Comparison of ENCODE assay signal across 8 cellular contexts in the genomic region with DNA sequence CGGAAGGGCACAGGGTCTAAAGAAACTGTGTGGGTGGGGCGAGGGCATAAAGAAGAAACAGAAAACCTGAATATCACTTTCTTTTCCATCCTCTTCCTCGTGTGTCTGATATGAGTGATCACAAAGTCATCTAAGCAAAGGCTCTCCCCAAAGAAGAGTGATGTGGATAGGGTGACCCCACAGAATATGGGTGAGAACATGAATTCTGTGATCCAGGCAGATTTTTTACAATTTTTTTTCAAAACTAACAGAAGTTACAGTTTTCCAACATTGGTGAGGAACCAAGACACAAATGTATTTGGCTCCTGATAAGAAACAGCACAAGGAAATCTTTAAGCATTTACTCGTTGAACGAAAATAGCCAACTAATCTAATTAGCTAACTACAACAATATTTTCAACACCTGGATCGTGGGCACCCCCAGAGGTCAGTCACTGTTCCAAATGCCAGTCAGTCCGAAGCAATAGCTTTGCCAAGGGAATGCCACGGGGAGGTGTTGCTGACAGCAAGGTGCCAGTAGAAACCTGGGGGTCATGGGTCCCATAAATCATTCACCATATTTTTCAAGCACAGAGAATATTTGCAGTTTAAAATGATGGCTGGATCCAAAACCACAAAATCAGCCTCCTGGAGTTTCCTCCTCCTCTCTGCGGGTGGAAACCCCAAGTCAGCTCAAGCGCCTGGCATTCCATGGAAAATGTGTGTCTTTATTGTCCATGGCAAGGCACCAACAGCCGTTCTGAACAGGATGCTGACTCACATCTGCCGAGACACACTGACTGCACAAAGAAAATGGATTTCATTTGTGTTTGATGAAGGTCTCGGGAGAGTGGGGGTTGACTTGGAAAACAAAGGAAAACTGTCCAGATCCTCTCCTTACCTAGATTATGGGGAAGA. TPM values are rescaled to one million over a fixed set of nuclear protein-coding genes. Genes with fewer than 3 reads are reported as not detected.
DNase-seq lines count a peak whose midpoint lies in the region; ATAC-seq and TF ChIP-seq lines count a peak whose summit lies in the region.

No MANE protein-coding gene starts in this region.

- H3K36me3 Mint-ChIP-seq in WTC11 = peaks cover 10% of the 10 kb centered on the region

- POLR2A ChIA-PET in WTC11 (lab: Charles Lee) = no interaction called here

- no peak overlapping the region for H3K27ac Mint-ChIP-seq in WTC11

- H3K4me1 ChIP-seq in gastrocnemius medialis = peaks cover 69 to 71% of the 10 kb centered on the region in 2 donors

- no peak for TF ChIP-seq POLR2A in gastrocnemius medialis (IDR thresholded peaks at IDR 0.05)

- peak overlapping the region; percentile 82 to 89 (median 88) for H3K27ac ChIP-seq in gastrocnemius medialis

- no peaks in the 10 kb centered on the region for H3K27me3 ChIP-seq in gastrocnemius medialis

- H3K4me1 Mint-ChIP-seq in WTC11 = peaks cover 25% of the 10 kb centered on the region

- TF ChIP-seq CTCF in gastrocnemius medialis (IDR thresholded peaks at IDR 0.05 in 4 of 5, conservative IDR thresholded peaks at IDR 0.05 in 1 of 5) = no peak
- TF ChIP-seq CTCF in WTC11 (IDR thresholded peaks at IDR 0.05) = no peak

- H3K4me3 ChIP-seq in gastrocnemius medialis = peak overlapping the region in 1 of 4 donors; percentile 10

- H3K9me3 Mint-ChIP-seq in WTC11 = no peaks in the 10 kb centered on the region

- no peaks in the 10 kb centered on the region for H3K9me3 ChIP-seq in gastrocnemius medialis

- ATAC-seq in gastrocnemius medialis = peak; percentile 5 to 17
- no peak for ATAC-seq in WTC11

- peaks cover 40% of the 10 kb centered on the region for H3K27me3 Mint-ChIP-seq in WTC11 (ENCODE audit: low read depth)

- CTCF ChIA-PET in WTC11 (lab: Charles Lee) = no interaction called here

- in situ Hi-C loops in gastrocnemius medialis (cut with MboI; ENCODE audit: low sequenced_read_pairs in 4 of 4) = no loop called here

- DNase-seq in stimulated activated CD4-positive, alpha-beta T cell treated with anti-CD3 and anti-CD28 coated beads, Interleukin-4, amount 100 ng/mL, for 24 hours = peak; percentile 26
- DNase-seq in stimulated activated CD4-positive, alpha-beta T cell treated with anti-CD3 and anti-CD28 coated beads, Interleukin-1b, Interleukin-23, amount 100 ng/mL, for 48 hours = no peak
- DNase-seq in UCSD-AML1 (lab: John Stamatoyannopoulos, UW; ENCODE audit: unreplicated experiment) (peak; percentile 68), glomerular visceral epithelial cell (ENCODE audit: extremely low spot score) (peak; percentile 99), gastrocnemius medialis (peak in 1 of 2 donors; percentile 64), AML-193 (lab: John Stamatoyannopoulos, UW) (no peak), WTC11 (ENCODE audit: low spot score) (no peak), RPMI8226 (no peak)

- H3K4me3 Mint-ChIP-seq in WTC11 = no peak overlapping the region

- intact Hi-C loops in gastrocnemius medialis (cut with DNase I; ENCODE audit: low total_unique reads) = no loop called here

- peaks cover 0 to 10% of the 10 kb centered on the region in 2 donors for H3K36me3 ChIP-seq in gastrocnemius medialis

TF ChIP-seq in WTC11, 78 proteins besides CTCF, POLR2A, EP300 and RAD21:
- TF ChIP-seq, protein P1, sequence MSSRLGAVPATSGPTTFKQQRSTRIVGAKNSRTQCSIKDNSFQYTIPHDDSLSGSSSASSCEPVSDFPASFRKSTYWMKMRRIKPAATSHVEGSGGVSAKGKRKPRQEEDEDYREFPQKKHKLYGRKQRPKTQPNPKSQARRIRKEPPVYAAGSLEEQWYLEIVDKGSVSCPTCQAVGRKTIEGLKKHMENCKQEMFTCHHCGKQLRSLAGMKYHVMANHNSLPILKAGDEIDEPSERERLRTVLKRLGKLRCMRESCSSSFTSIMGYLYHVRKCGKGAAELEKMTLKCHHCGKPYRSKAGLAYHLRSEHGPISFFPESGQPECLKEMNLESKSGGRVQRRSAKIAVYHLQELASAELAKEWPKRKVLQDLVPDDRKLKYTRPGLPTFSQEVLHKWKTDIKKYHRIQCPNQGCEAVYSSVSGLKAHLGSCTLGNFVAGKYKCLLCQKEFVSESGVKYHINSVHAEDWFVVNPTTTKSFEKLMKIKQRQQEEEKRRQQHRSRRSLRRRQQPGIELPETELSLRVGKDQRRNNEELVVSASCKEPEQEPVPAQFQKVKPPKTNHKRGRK (CRISPR knock-in tag; IDR thresholded peaks at IDR 0.05; ENCODE audit: borderline replicate concordance) = no peak
- no peak for TF ChIP-seq TEAD4 (CRISPR knock-in tag; IDR thresholded peaks at IDR 0.05)
- no peak for TF ChIP-seq NFATC4 (CRISPR knock-in tag; IDR thresholded peaks at IDR 0.05)
- TF ChIP-seq NFE2L1 (CRISPR knock-in tag; IDR thresholded peaks at IDR 0.05) = no peak
- TF ChIP-seq AR (CRISPR knock-in tag; IDR thresholded peaks at IDR 0.05) = no peak
- TF ChIP-seq, protein P2, sequence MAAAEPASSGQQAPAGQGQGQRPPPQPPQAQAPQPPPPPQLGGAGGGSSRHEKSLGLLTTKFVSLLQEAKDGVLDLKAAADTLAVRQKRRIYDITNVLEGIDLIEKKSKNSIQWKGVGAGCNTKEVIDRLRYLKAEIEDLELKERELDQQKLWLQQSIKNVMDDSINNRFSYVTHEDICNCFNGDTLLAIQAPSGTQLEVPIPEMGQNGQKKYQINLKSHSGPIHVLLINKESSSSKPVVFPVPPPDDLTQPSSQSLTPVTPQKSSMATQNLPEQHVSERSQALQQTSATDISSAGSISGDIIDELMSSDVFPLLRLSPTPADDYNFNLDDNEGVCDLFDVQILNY (CRISPR knock-in tag; IDR thresholded peaks at IDR 0.05) = no peak
- TF ChIP-seq TCF7 (CRISPR knock-in tag; IDR thresholded peaks at IDR 0.05; ENCODE audit: low read depth) = no peak
- TF ChIP-seq, protein P3, sequence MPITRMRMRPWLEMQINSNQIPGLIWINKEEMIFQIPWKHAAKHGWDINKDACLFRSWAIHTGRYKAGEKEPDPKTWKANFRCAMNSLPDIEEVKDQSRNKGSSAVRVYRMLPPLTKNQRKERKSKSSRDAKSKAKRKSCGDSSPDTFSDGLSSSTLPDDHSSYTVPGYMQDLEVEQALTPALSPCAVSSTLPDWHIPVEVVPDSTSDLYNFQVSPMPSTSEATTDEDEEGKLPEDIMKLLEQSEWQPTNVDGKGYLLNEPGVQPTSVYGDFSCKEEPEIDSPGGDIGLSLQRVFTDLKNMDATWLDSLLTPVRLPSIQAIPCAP (CRISPR knock-in tag; IDR thresholded peaks at IDR 0.05) = no peak
- TF ChIP-seq RELA (CRISPR knock-in tag; IDR thresholded peaks at IDR 0.05; ENCODE audit: borderline replicate concordance) = no peak
- TF ChIP-seq, protein P4, sequence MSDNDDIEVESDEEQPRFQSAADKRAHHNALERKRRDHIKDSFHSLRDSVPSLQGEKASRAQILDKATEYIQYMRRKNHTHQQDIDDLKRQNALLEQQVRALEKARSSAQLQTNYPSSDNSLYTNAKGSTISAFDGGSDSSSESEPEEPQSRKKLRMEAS (CRISPR knock-in tag; IDR thresholded peaks at IDR 0.05) = no peak
- TF ChIP-seq FOXJ3 (CRISPR knock-in tag; IDR thresholded peaks at IDR 0.05; ENCODE audit: borderline replicate concordance) = no peak
- TF ChIP-seq ELF4 (CRISPR knock-in tag; IDR thresholded peaks at IDR 0.05; ENCODE audit: low read depth) = no peak

RNA-seq across cellular contexts. Expression of gene ANXA2, which starts 26.7 kb away (rescaled TPM):
- total RNA-seq in gastrocnemius medialis (100 to 1,000 TPM; 266 to 386 (median 323) TPM), WTC11 (2021) (116 to 152 TPM (median 119 TPM) in 3 replicates)

Comparison
In these comparisons a context has a peak if more than half of its experiments do, and no peak if none do; other contexts are left out.
1. DNase-seq: peak in stimulated activated CD4-positive, alpha-beta T cell treated with anti-CD3 and anti-CD28 coated beads, Interleukin-4, amount 100 ng/mL, for 24 hours (single experiment), UCSD-AML1 (single experiment) and glomerular visceral epithelial cell (single experiment); none in stimulated activated CD4-positive, alpha-beta T cell treated with anti-CD3 and anti-CD28 coated beads, Interleukin-1b, Interleukin-23, amount 100 ng/mL, for 48 hours (single experiment), AML-193 (0 of 2), WTC11 (single experiment) and RPMI8226 (single experiment).